9 cellular contexts compared by ENCODE assay signal in the genomic region with DNA sequence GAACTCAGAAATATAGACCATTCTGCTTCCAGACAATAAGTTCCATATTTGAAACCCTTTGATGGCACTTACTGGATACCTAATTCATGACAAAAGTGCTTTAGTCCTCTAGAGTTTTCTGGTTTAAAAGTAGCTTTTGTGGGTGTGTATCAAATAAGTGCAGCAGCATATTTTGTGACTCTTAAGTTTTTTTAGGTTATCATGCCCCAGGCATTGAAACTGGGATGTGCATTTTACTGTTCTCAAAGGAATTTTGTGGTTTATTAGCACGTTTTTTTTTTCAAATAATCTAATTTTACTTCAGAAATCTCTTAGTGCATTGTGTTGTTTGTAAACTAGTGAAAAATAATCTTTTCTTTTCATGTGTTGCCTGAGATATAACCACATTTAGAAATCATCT. TPM values are rescaled to one million over a fixed set of nuclear protein-coding genes. Genes with fewer than 3 reads are reported as not detected.
DNase-seq lines count a peak whose midpoint lies in the region; ATAC-seq and TF ChIP-seq lines count a peak whose summit lies in the region.
"Had no signal": no experiment of that assay in that cellular context is flagged by ENCODE, and none has a peak within 500 bp of the region (broad histone marks: within the 10 kb centered on the region; RNA-seq: fewer than 3 reads in every experiment).

No MANE protein-coding gene starts in this region.

- H3K4me2 ChIP-seq in PC-9, result peak overlapping the region; percentile 87

- peaks cover 35% of the 10 kb centered on the region for H3K36me3 ChIP-seq in PC-9 (ENCODE audit: low read depth)

- intact Hi-C loops in PC-9 (cut with micrococcal nuclease; ENCODE audit: unreplicated experiment), result loop anchor here (1.0 to 5.0 kb wide), 3 partner anchors 78 to 556 kb away; partner anchors contain the start of gene RPL37A

- peaks cover 47% of the 10 kb centered on the region for H3K79me2 ChIP-seq in PC-9 (ENCODE audit: low read depth)

- CTCF ChIA-PET in PC-9 (lab: Charles Lee), result interaction anchor here (0.6 to 0.7 kb wide), 2 partner anchors 320 to 531 kb away, joined by 3 read pairs; no protein-coding TSS in a partner anchor

- no peaks in the 10 kb centered on the region for H3K9me3 Mint-ChIP-seq in progenitor cell of endocrine pancreas (ENCODE audit: low read depth)

- H3K9me3 ChIP-seq in PC-9 (ENCODE audit: insufficient read depth, low read depth), result no peaks in the 10 kb centered on the region

- H3K4me3 ChIP-seq in PC-9, result peak overlapping the region; percentile 71
- H3K4me3 ChIP-seq in epithelial cell of esophagus (ENCODE audit: low read length), result peak overlapping the region; percentile 96

- H3K4me1 ChIP-seq in PC-9 (replicated peaks; ENCODE audit: insufficient read depth), result peaks cover 22% of the 10 kb centered on the region

- peak overlapping the region; percentile 100 for H3K27ac Mint-ChIP-seq in progenitor cell of endocrine pancreas

- POLR2A ChIA-PET in PC-9 (lab: Charles Lee; ENCODE audit: unreplicated experiment), result interaction anchor here (0.7 kb wide), 1 partner anchor 10 kb away, joined by 4 read pairs; no protein-coding TSS in a partner anchor

- no peak overlapping the region for H2AFZ ChIP-seq in PC-9

- TF ChIP-seq CTCF in PC-9 (conservative IDR thresholded peaks at IDR 0.05) (no peak), epithelial cell of esophagus (IDR thresholded peaks at IDR 0.05; ENCODE audit: insufficient read depth, low read depth, low read length, missing control alignments) (no peak), progenitor cell of endocrine pancreas (IDR thresholded peaks at IDR 0.05; ENCODE audit: unreplicated experiment) (no peak)

- BruUV-seq in PC-9 (replicated peaks; lab: Mats Ljungman, UMichigan), result no TSS peak

- H3F3A ChIP-seq in PC-9 (ENCODE audit: insufficient read depth, low read depth), result peaks cover 43% of the 10 kb centered on the region

- no peaks in the 10 kb centered on the region for H3K27me3 ChIP-seq in PC-9 (ENCODE audit: insufficient read depth, low read depth)

- no peaks in the 10 kb centered on the region for H3K9me2 ChIP-seq in PC-9 (ENCODE audit: insufficient read depth)

- peak overlapping the region; percentile 54; the same call in 1 of the 2 replicates for H3K27ac ChIP-seq in PC-9

- H3K4me1 Mint-ChIP-seq in progenitor cell of endocrine pancreas (ENCODE audit: low read depth), result peaks cover 58% of the 10 kb centered on the region

- peak overlapping the region; percentile 99 for H3K4me3 Mint-ChIP-seq in progenitor cell of endocrine pancreas (ENCODE audit: low read depth)

- H3K36me3 Mint-ChIP-seq in progenitor cell of endocrine pancreas (ENCODE audit: insufficient read depth), result peaks cover 21% of the 10 kb centered on the region

- DNase-seq in ELR (ENCODE audit: low read depth) (peak; percentile 22), PC-9 (no peak), epithelial cell of esophagus (ENCODE audit: low read depth) (no peak), progenitor cell of endocrine pancreas (ENCODE audit: low spot score, unreplicated experiment) (no peak), NCI-H748 treated with DMSO at 0.1 percent for 48 hours (lab: John Stamatoyannopoulos, UW) (no peak), MV-4-11 (lab: John Stamatoyannopoulos, UW) (no peak)
- DNase-seq: activated CD4-positive, alpha-beta T cell treated with anti-CD3 and anti-CD28 coated beads for 1 hour had no signal

- no peaks in the 10 kb centered on the region for H3K27me3 Mint-ChIP-seq in progenitor cell of endocrine pancreas

- peaks cover 17% of the 10 kb centered on the region for H4K20me1 ChIP-seq in PC-9 (ENCODE audit: insufficient read depth)

- ATAC-seq in HG03045 (IDR thresholded peaks at IDR 0.05; ENCODE audit: unreplicated experiment) (no peak), GM21576 (IDR thresholded peaks at IDR 0.05; ENCODE audit: unreplicated experiment) (no peak)

RNA-seq across cellular contexts. Expression of gene XRCC5, which starts 1.5 kb away (rescaled TPM):
- total RNA-seq in PC-9 (2021), result 242 and 275 TPM in 2 replicates
- total RNA-seq in progenitor cell of endocrine pancreas, result 378 and 386 TPM in 2 replicates

RNA-seq across cellular contexts. Expression of gene TMEM169, which starts 28.9 kb away (rescaled TPM):
- total RNA-seq in PC-9 (2021) (0.46 and 0.58 TPM in 2 replicates), progenitor cell of endocrine pancreas (3.6 and 3.8 TPM in 2 replicates)

RNA-seq across cellular contexts. Expression of gene PECR, which starts 29.0 kb away (rescaled TPM):
- total RNA-seq in PC-9 (2021) (10.8 and 16.0 TPM in 2 replicates), progenitor cell of endocrine pancreas (14.2 and 14.8 TPM in 2 replicates)
